In genomic region chr12:54004841-54005530, GRCh38 we compare ENCODE assay signal across 16 cellular contexts. TPM values are rescaled to one million over a fixed set of nuclear protein-coding genes. Genes with fewer than 3 reads are reported as not detected.
DNase-seq lines count a peak whose midpoint lies in the region; ATAC-seq and TF ChIP-seq lines count a peak whose summit lies in the region.
"Had no signal": no experiment of that assay in that cellular context is flagged by ENCODE, and none has a peak within 500 bp of the region (broad histone marks: within the 10 kb centered on the region; RNA-seq: fewer than 3 reads in every experiment).

No MANE protein-coding gene starts in this region.

- H3K9me3 ChIP-seq in mesenchymal stem cell (ENCODE audit: control insufficient read depth, low read length) (no peaks in the 10 kb centered on the region), tibial artery (no peaks in the 10 kb centered on the region)
- H3K9me3 ChIP-seq: lower lobe of right lung had no signal

- peak overlapping the region; percentile 38 for H3K4me3 Mint-ChIP-seq in activated naive CD8-positive, alpha-beta T cell
- H3K4me3 Mint-ChIP-seq in activated naive CD8-positive, alpha-beta T cell treated with anti-CD3 and anti-CD28 coated beads, Interleukin-2, amount 50 U/mL, for 24 hours: no peak overlapping the region
- H3K4me3 Mint-ChIP-seq in activated T-helper 17 cell treated with anti-CD3 and anti-CD28 coated beads, Interleukin-2, amount 50 U/mL, for 72 hours: peak overlapping the region; percentile 65

- peak overlapping the region; percentile 30 for H2AFZ ChIP-seq in mesenchymal stem cell (ENCODE audit: low read depth, low read length)

- H3K23ac ChIP-seq in mesenchymal stem cell (ENCODE audit: low read length in 2 of 2): no peak overlapping the region

- peak overlapping the region; percentile 76 for H3K4me2 ChIP-seq in mesenchymal stem cell (ENCODE audit: low read length, poor library complexity, severe bottlenecking)

- H3K27me3 Mint-ChIP-seq in activated naive CD8-positive, alpha-beta T cell: peaks cover 43% of the 10 kb centered on the region
- H3K27me3 Mint-ChIP-seq in activated naive CD8-positive, alpha-beta T cell treated with anti-CD3 and anti-CD28 coated beads, Interleukin-2, amount 50 U/mL, for 24 hours: peaks cover 93% of the 10 kb centered on the region
- peaks cover 78% of the 10 kb centered on the region for H3K27me3 Mint-ChIP-seq in activated T-helper 17 cell treated with anti-CD3 and anti-CD28 coated beads, Interleukin-2, amount 50 U/mL, for 72 hours

- peak overlapping the region; percentile 67 to 85 for H3K4ac ChIP-seq in mesenchymal stem cell (ENCODE audit: low read depth in 1 of 2, low read length in 2 of 2)

- H3K27ac ChIP-seq in mesenchymal stem cell (ENCODE audit: low read length, poor library complexity, severe bottlenecking) (peak overlapping the region; percentile 81), tibial artery (peak overlapping the region; percentile 66 to 93)
- H3K27ac ChIP-seq: lower lobe of right lung had no signal

- H2BK15ac ChIP-seq in mesenchymal stem cell (ENCODE audit: low read depth, poor library complexity, severe bottlenecking): no peak overlapping the region

- peak overlapping the region; percentile 91 for H4K8ac ChIP-seq in mesenchymal stem cell (ENCODE audit: low read length)

- no peak for ATAC-seq in activated naive CD8-positive, alpha-beta T cell treated with anti-CD3 and anti-CD28 coated beads, Interleukin-2, amount 50 U/mL, for 24 hours
- ATAC-seq in activated T-helper 17 cell treated with anti-CD3 and anti-CD28 coated beads, Interleukin-2, amount 50 U/mL, for 72 hours (replicated peaks): no peak
- ATAC-seq in left colon (no peak), HG03097 (IDR thresholded peaks at IDR 0.05; ENCODE audit: low FRiP score, unreplicated experiment) (no peak)

- H2BK5ac ChIP-seq in mesenchymal stem cell (ENCODE audit: low read depth, low read length, poor library complexity, severe bottlenecking): no peak overlapping the region

- intact Hi-C loops in tibial artery (cut with DNase I; ENCODE audit: low total_unique reads): loop anchor here (5.0 kb wide), 1 partner anchor 187 kb away; no protein-coding TSS in a partner anchor
- intact Hi-C loops in left colon (cut with DNase I, micrococcal nuclease): loop anchor here (5.0 kb wide), 2 partner anchors 187 to 192 kb away; no protein-coding TSS in a partner anchor

- TF ChIP-seq CTCF in tibial artery (IDR thresholded peaks at IDR 0.05): no peak

- H3K9me3 Mint-ChIP-seq in activated naive CD8-positive, alpha-beta T cell (ENCODE audit: low read depth): no peaks in the 10 kb centered on the region
- H3K9me3 Mint-ChIP-seq in activated naive CD8-positive, alpha-beta T cell treated with anti-CD3 and anti-CD28 coated beads, Interleukin-2, amount 50 U/mL, for 24 hours: no peaks in the 10 kb centered on the region
- H3K9me3 Mint-ChIP-seq in activated T-helper 17 cell treated with anti-CD3 and anti-CD28 coated beads, Interleukin-2, amount 50 U/mL, for 72 hours: no peaks in the 10 kb centered on the region
- H3K9me3 Mint-ChIP-seq: activated T-helper 1 cell treated with anti-CD3 and anti-CD28 coated beads, Interleukin-12 subunit alpha, Interleukin-12 subunit beta, Interleukin-2, Interleukin-4 antibody, amounts not matched to agents 30 ng/mL and 10 ng/mL and 1 ng/mL, durations not matched to agents 14 hours and 24 hours and 36 hours; effector memory CD8-positive, alpha-beta T cell had no signal

- H3K36me3 ChIP-seq in mesenchymal stem cell (ENCODE audit: control insufficient read depth in 1 of 2, insufficient read depth in 2 of 2, low read depth in 1 of 2, low read length in 2 of 2) (peaks cover 0 to 3% of the 10 kb centered on the region in 2 experiments), tibial artery (no peaks in the 10 kb centered on the region)
- H3K36me3 ChIP-seq: lower lobe of right lung had no signal

- H3K4me1 Mint-ChIP-seq in activated naive CD8-positive, alpha-beta T cell (ENCODE audit: low read depth): peaks cover 23% of the 10 kb centered on the region
- peaks cover 25% of the 10 kb centered on the region for H3K4me1 Mint-ChIP-seq in activated naive CD8-positive, alpha-beta T cell treated with anti-CD3 and anti-CD28 coated beads, Interleukin-2, amount 50 U/mL, for 24 hours
- H3K4me1 Mint-ChIP-seq in activated T-helper 17 cell treated with anti-CD3 and anti-CD28 coated beads, Interleukin-2, amount 50 U/mL, for 72 hours: peaks cover 4% of the 10 kb centered on the region

- peak overlapping the region; percentile 98 for H3K9ac ChIP-seq in mesenchymal stem cell (ENCODE audit: low read length)

- H3K27me3 ChIP-seq in mesenchymal stem cell (ENCODE audit: control insufficient read depth in 1 of 2, insufficient read depth in 1 of 2, low read length in 2 of 2) (no peaks in the 10 kb centered on the region), tibial artery (no peaks in the 10 kb centered on the region)

- H3K18ac ChIP-seq in mesenchymal stem cell (ENCODE audit: low read depth in 1 of 2, low read length in 2 of 2): peak overlapping the region; percentile 76 to 85

- no peak overlapping the region for H4K91ac ChIP-seq in mesenchymal stem cell (ENCODE audit: low read length)

- H2AK5ac ChIP-seq in mesenchymal stem cell (ENCODE audit: low read length, severe bottlenecking): peak overlapping the region; percentile 76

- DNase-seq in activated naive CD8-positive, alpha-beta T cell treated with anti-CD3 and anti-CD28 coated beads, Interleukin-2, amount 50 U/mL, for 24 hours: no peak
- peak; percentile 68 for DNase-seq in mesenchymal stem cell
- no peak for DNase-seq in tibial artery
- DNase-seq in left colon: no peak
- no peak for DNase-seq in activated CD4-positive, CD25-positive, alpha-beta regulatory T cell treated with anti-CD3 and anti-CD28 coated beads, Interleukin-2, amount 50 U/mL, for 72 hours
- DNase-seq: activated CD4-positive, alpha-beta T cell treated with anti-CD3 and anti-CD28 coated beads for 4 hours; effector memory CD8-positive, alpha-beta T cell; lower lobe of right lung; stimulated activated CD4-positive, alpha-beta T cell treated with anti-CD3 and anti-CD28 coated beads, Interleukin-1b, Interleukin-23, amount 100 ng/mL, for 48 hours had no signal

- no peaks in the 10 kb centered on the region for H3K36me3 Mint-ChIP-seq in activated naive CD8-positive, alpha-beta T cell
- H3K36me3 Mint-ChIP-seq in activated naive CD8-positive, alpha-beta T cell treated with anti-CD3 and anti-CD28 coated beads, Interleukin-2, amount 50 U/mL, for 24 hours (ENCODE audit: low read depth): no peaks in the 10 kb centered on the region
- no peaks in the 10 kb centered on the region for H3K36me3 Mint-ChIP-seq in activated T-helper 17 cell treated with anti-CD3 and anti-CD28 coated beads, Interleukin-2, amount 50 U/mL, for 72 hours (ENCODE audit: low read depth)

- peaks cover 36% of the 10 kb centered on the region for H3K4me1 ChIP-seq in mesenchymal stem cell (ENCODE audit: control insufficient read depth, insufficient read depth, low read depth, low read length)
- H3K4me1 ChIP-seq in tibial artery: peaks cover 0 to 85% (median 65%) of the 10 kb centered on the region in 4 donors

- no peaks in the 10 kb centered on the region for H3K79me1 ChIP-seq in mesenchymal stem cell (replicated peaks; ENCODE audit: low read length, poor library complexity, severe bottlenecking)

- H2BK12ac ChIP-seq in mesenchymal stem cell (ENCODE audit: low read length in 2 of 2): peak overlapping the region; percentile 23 to 42

- H2BK120ac ChIP-seq in mesenchymal stem cell (ENCODE audit: low read depth, low read length): no peak overlapping the region

- H3K27ac Mint-ChIP-seq in activated naive CD8-positive, alpha-beta T cell: no peak overlapping the region
- no peak overlapping the region for H3K27ac Mint-ChIP-seq in activated naive CD8-positive, alpha-beta T cell treated with anti-CD3 and anti-CD28 coated beads, Interleukin-2, amount 50 U/mL, for 24 hours
- no peak overlapping the region for H3K27ac Mint-ChIP-seq in activated T-helper 17 cell treated with anti-CD3 and anti-CD28 coated beads, Interleukin-2, amount 50 U/mL, for 72 hours
- H3K27ac Mint-ChIP-seq: activated T-helper 1 cell treated with anti-CD3 and anti-CD28 coated beads, Interleukin-12 subunit alpha, Interleukin-12 subunit beta, Interleukin-2, Interleukin-4 antibody, amounts not matched to agents 30 ng/mL and 10 ng/mL and 1 ng/mL, durations not matched to agents 14 hours and 24 hours and 36 hours had no signal

- 12% methylated on average over 31 of the region's 31 CpGs for WGBS in mesenchymal stem cell

- no peak overlapping the region for H3K14ac ChIP-seq in mesenchymal stem cell (ENCODE audit: low read length in 2 of 2)

- peak overlapping the region; percentile 31 to 86 for H3K4me3 ChIP-seq in mesenchymal stem cell (ENCODE audit: insufficient read depth in 1 of 2, low read depth in 1 of 2, low read length in 2 of 2)
- peak overlapping the region; percentile 37 to 64 for H3K4me3 ChIP-seq in tibial artery

RNA-seq across cellular contexts. Expression of gene HOXC8, which starts 3.8 kb away (rescaled TPM):
- not detected for total RNA-seq in activated T-helper 17 cell treated with anti-CD3 and anti-CD28 coated beads, Interleukin-2, amount 50 U/mL, for 72 hours
- polyA plus RNA-seq in mesenchymal stem cell (2013, experiment 1 of 2): 66.4 TPM
- polyA plus RNA-seq in mesenchymal stem cell (2013, experiment 2 of 2): 67.1 TPM
- total RNA-seq in left colon: not detected
- total RNA-seq: activated T-helper 1 cell treated with anti-CD3 and anti-CD28 coated beads, Interleukin-12 subunit alpha, Interleukin-12 subunit beta, Interleukin-2, Interleukin-4 antibody, amounts not matched to agents 30 ng/mL and 10 ng/mL and 1 ng/mL, durations not matched to agents 14 hours and 24 hours and 36 hours; bronchial epithelial cell; lower lobe of right lung had no signal

RNA-seq across cellular contexts. Expression of gene HOXC9, which starts 5.0 kb away (rescaled TPM):
- total RNA-seq in activated T-helper 17 cell treated with anti-CD3 and anti-CD28 coated beads, Interleukin-2, amount 50 U/mL, for 72 hours: not detected
- 18.0 TPM for polyA plus RNA-seq in mesenchymal stem cell (2013, experiment 1 of 2)
- polyA plus RNA-seq in mesenchymal stem cell (2013, experiment 2 of 2): 18.5 TPM
- total RNA-seq in left colon: not detected
- total RNA-seq: activated T-helper 1 cell treated with anti-CD3 and anti-CD28 coated beads, Interleukin-12 subunit alpha, Interleukin-12 subunit beta, Interleukin-2, Interleukin-4 antibody, amounts not matched to agents 30 ng/mL and 10 ng/mL and 1 ng/mL, durations not matched to agents 14 hours and 24 hours and 36 hours; bronchial epithelial cell; lower lobe of right lung had no signal

RNA-seq across cellular contexts. Expression of gene HOXC10, which starts 20.0 kb away (rescaled TPM):
- total RNA-seq in activated T-helper 17 cell treated with anti-CD3 and anti-CD28 coated beads, Interleukin-2, amount 50 U/mL, for 72 hours: not detected
- 8.9 TPM for polyA plus RNA-seq in mesenchymal stem cell (2013, experiment 1 of 2)
- 9.4 TPM for polyA plus RNA-seq in mesenchymal stem cell (2013, experiment 2 of 2)
- not detected for total RNA-seq in left colon
- total RNA-seq: activated T-helper 1 cell treated with anti-CD3 and anti-CD28 coated beads, Interleukin-12 subunit alpha, Interleukin-12 subunit beta, Interleukin-2, Interleukin-4 antibody, amounts not matched to agents 30 ng/mL and 10 ng/mL and 1 ng/mL, durations not matched to agents 14 hours and 24 hours and 36 hours; bronchial epithelial cell; lower lobe of right lung; MCF 10A had no signal

RNA-seq across cellular contexts. Expression of gene HOXC6, which starts 23.3 kb away (rescaled TPM):
- not detected for total RNA-seq in activated T-helper 17 cell treated with anti-CD3 and anti-CD28 coated beads, Interleukin-2, amount 50 U/mL, for 72 hours
- 49.1 TPM for polyA plus RNA-seq in mesenchymal stem cell (2013, experiment 1 of 2)
- 49.1 TPM for polyA plus RNA-seq in mesenchymal stem cell (2013, experiment 2 of 2)
- not detected for total RNA-seq in left colon
- total RNA-seq: activated T-helper 1 cell treated with anti-CD3 and anti-CD28 coated beads, Interleukin-12 subunit alpha, Interleukin-12 subunit beta, Interleukin-2, Interleukin-4 antibody, amounts not matched to agents 30 ng/mL and 10 ng/mL and 1 ng/mL, durations not matched to agents 14 hours and 24 hours and 36 hours; bronchial epithelial cell had no signal

RNA-seq across cellular contexts. Expression of gene HOXC5, which starts 27.9 kb away (rescaled TPM):
- not detected for total RNA-seq in activated T-helper 17 cell treated with anti-CD3 and anti-CD28 coated beads, Interleukin-2, amount 50 U/mL, for 72 hours
- polyA plus RNA-seq in mesenchymal stem cell (2013, experiment 1 of 2): 0.30 TPM
- 0.27 TPM for polyA plus RNA-seq in mesenchymal stem cell (2013, experiment 2 of 2)
- total RNA-seq in left colon: not detected
- total RNA-seq: activated T-helper 1 cell treated with anti-CD3 and anti-CD28 coated beads, Interleukin-12 subunit alpha, Interleukin-12 subunit beta, Interleukin-2, Interleukin-4 antibody, amounts not matched to agents 30 ng/mL and 10 ng/mL and 1 ng/mL, durations not matched to agents 14 hours and 24 hours and 36 hours; bronchial epithelial cell; H4; lower lobe of right lung; MCF 10A had no signal
